In genomic region chr20:60752741-60753420, GRCh38 we compare ENCODE assay signal across 19 cellular contexts.
"Had no signal": no experiment of that assay in that cellular context is flagged by ENCODE, and none has a peak within 500 bp of the region (broad histone marks: within the 10 kb centered on the region; RNA-seq: fewer than 3 reads in every experiment).

No MANE protein-coding gene starts in this region.

- H3K9me3 ChIP-seq: body of pancreas, pancreas, spleen had no signal

- H3K4me3 ChIP-seq: body of pancreas, dorsolateral prefrontal cortex, mucosa of descending colon, pancreas, spleen had no signal

- H3K27me3 ChIP-seq: body of pancreas, dorsolateral prefrontal cortex, pancreas, spleen had no signal

- DNase-seq: activated CD4-positive, alpha-beta T cell treated with anti-CD3 and anti-CD28 coated beads, Interleukin-2, amount 10 ng/mL, durations not matched to agents 7 days and 5 days; activated CD8-positive, alpha-beta T cell treated with anti-CD3 and anti-CD28 coated beads, Interleukin-2, amount 10 ng/mL, durations not matched to agents 7 days and 5 days; activated naive CD4-positive, alpha-beta T cell treated with anti-CD3 and anti-CD28 coated beads for 36 hours; activated T-cell treated with anti-CD3 and anti-CD28 coated beads, Interleukin-2, amount 50 U/mL, for 24 hours; body of pancreas; central memory CD4-positive, alpha-beta T cell; dorsolateral prefrontal cortex; foreskin melanocyte; glutamatergic neuron; hypothalamus; naive B cell; spleen; stimulated activated CD4-positive, alpha-beta T cell treated with anti-CD3 and anti-CD28 coated beads, Interleukin-4, amount 100 ng/mL, for 4 hours; T1000 had no signal

- H3K4me1 ChIP-seq: body of pancreas, pancreas had no signal

- H3K36me3 ChIP-seq: pancreas, spleen had no signal

- ATAC-seq: activated CD4-positive, CD25-positive, alpha-beta regulatory T cell treated with anti-CD3 and anti-CD28 coated beads, Interleukin-2, amount 50 U/mL, for 24 hours; activated CD8-positive, alpha-beta T cell treated with anti-CD3 and anti-CD28 coated beads, Interleukin-2, amount 10 ng/mL, durations not matched to agents 7 days and 5 days; body of pancreas; left lobe of liver; mucosa of descending colon; pancreas; stimulated activated memory B cell treated with anti-CD40 and anti-IgM and Interleukin-4, amounts not matched to agents 10 μg/mL and 1 μg/mL and 100 μg/mL, for 72 hours had no signal

- H3K27ac ChIP-seq: body of pancreas, dorsolateral prefrontal cortex, pancreas had no signal
